1 cellular context compared by ENCODE assay signal in genomic region chr1:169945171-169945570, GRCh38.
TF ChIP-seq lines count a peak whose summit lies in the region.

No MANE protein-coding gene starts in this region.

TF ChIP-seq in HepG2, 621 proteins besides CTCF, POLR2A, EP300 and RAD21:
- TF ChIP-seq SYNCRIP (IDR thresholded peaks at IDR 0.05; ENCODE audit: insufficient read depth, low read depth, low read length), result no peak
- no peak for TF ChIP-seq HNRNPH1 (optimal IDR thresholded peaks at IDR 0.05; ENCODE audit: low read depth, low read length)
- no peak for TF ChIP-seq ZNF576 (CRISPR knock-in tag; IDR thresholded peaks at IDR 0.05)
- no peak for TF ChIP-seq ZNF296 (CRISPR knock-in tag; conservative IDR thresholded peaks at IDR 0.05)
- no peak for TF ChIP-seq KAT8 (CRISPR knock-in tag; IDR thresholded peaks at IDR 0.05)
